Comparison of ENCODE assay signal across 11 cellular contexts in genomic region chr19:16258440-16258903, GRCh38.
DNase-seq lines count a peak whose midpoint lies in the region; ATAC-seq and TF ChIP-seq lines count a peak whose summit lies in the region.
"Had no signal": no experiment of that assay in that cellular context is flagged by ENCODE, and none has a peak within 500 bp of the region (broad histone marks: within the 10 kb centered on the region; RNA-seq: fewer than 3 reads in every experiment).

No MANE protein-coding gene starts in this region.

- H3K27me3 ChIP-seq in dorsolateral prefrontal cortex (no peaks in the 10 kb centered on the region), lung (ENCODE audit: control insufficient read depth, insufficient read depth) (no peaks in the 10 kb centered on the region), tibial artery (no peaks in the 10 kb centered on the region)

- H3K27ac ChIP-seq in dorsolateral prefrontal cortex, result peak overlapping the region in 51 of 59 donors; percentile 4 to 89 (median 72)
- peak overlapping the region; percentile 67 to 94 for H3K27ac ChIP-seq in lung (ENCODE audit: low read depth in 1 of 2, low read length in 1 of 2)
- peak overlapping the region; percentile 13 to 61 for H3K27ac ChIP-seq in tibial artery

- DNase-seq in NCI-H460 (ENCODE audit: extremely low read depth, low read depth), result peak; percentile 37
- DNase-seq in dorsolateral prefrontal cortex, result peak in 4 of 10 donors; percentile 26 to 49 (median 34)
- DNase-seq in lung (ENCODE audit: low spot score), result peak; percentile 64
- peak; percentile 74 to 84 for DNase-seq in tibial artery
- no peak for DNase-seq in NCI-H2029 (lab: John Stamatoyannopoulos, UW)
- no peak for DNase-seq in SIG-M5 treated with dmso at 0.1 percent for 504 hours (lab: John Stamatoyannopoulos, UW; ENCODE audit: unreplicated experiment)
- DNase-seq in stimulated activated CD4-positive, alpha-beta T cell treated with anti-CD3 and anti-CD28 coated beads, Interleukin-2, amount 100 ng/mL, for 48 hours, result no peak
- no peak for DNase-seq in cortex of kidney (lab: John Stamatoyannopoulos, UW)
- DNase-seq: activated T-cell treated with anti-CD3 and anti-CD28 coated beads, Interleukin-2, amount 50 U/mL, for 48 hours; DND-41; NCI-H446 treated with DMSO at 0.1 percent for 48 hours had no signal

- intact Hi-C loops in dorsolateral prefrontal cortex (cut with DNase I), result no loop called here
- intact Hi-C loops in tibial artery (cut with DNase I; ENCODE audit: low total_unique reads), result no loop called here

- H3K4me1 ChIP-seq in lung (ENCODE audit: control insufficient read depth in 2 of 2, insufficient read depth in 2 of 2, low read length in 2 of 2), result peaks cover 0 to 19% of the 10 kb centered on the region in 2 donors
- peaks cover 0 to 19% (median 12%) of the 10 kb centered on the region in 4 donors for H3K4me1 ChIP-seq in tibial artery

- H3K9me3 ChIP-seq in lung (ENCODE audit: control insufficient read depth in 2 of 2, insufficient read depth in 1 of 2, low read length in 1 of 2) (no peaks in the 10 kb centered on the region), tibial artery (no peaks in the 10 kb centered on the region)

- peak; percentile 71 for ATAC-seq in lung (ENCODE audit: insufficient read depth, low FRiP score)

- H3K4me3 ChIP-seq in dorsolateral prefrontal cortex (no peak overlapping the region), lung (no peak overlapping the region), tibial artery (no peak overlapping the region)

- TF ChIP-seq CTCF in dorsolateral prefrontal cortex (IDR thresholded peaks at IDR 0.05 in 54 of 56, conservative IDR thresholded peaks at IDR 0.05 in 2 of 56; ENCODE audit: low read depth in 1 of 56, partially characterized antibody in 56 of 56) (no peak), lung (IDR thresholded peaks at IDR 0.05; ENCODE audit: control extremely low read depth, extremely low read depth) (no peak), tibial artery (IDR thresholded peaks at IDR 0.05) (no peak)

- WGBS in lung, 2 donors, result 25 to 41% methylated on average over 18 of the region's 18 CpGs

- no peaks in the 10 kb centered on the region for H3K36me3 ChIP-seq in lung (ENCODE audit: control insufficient read depth in 2 of 2, insufficient read depth in 2 of 2, low read length in 2 of 2)
- H3K36me3 ChIP-seq in tibial artery, result no peaks in the 10 kb centered on the region

Comparison
In these comparisons a context has a peak if more than half of its experiments do, and no peak if none do; other contexts are left out.
1. DNase-seq: peak in NCI-H460 (single experiment), lung (single experiment) and tibial artery (2 of 2); none in NCI-H2029 (single experiment), SIG-M5 treated with dmso at 0.1 percent for 504 hours (single experiment), stimulated activated CD4-positive, alpha-beta T cell treated with anti-CD3 and anti-CD28 coated beads, Interleukin-2, amount 100 ng/mL, for 48 hours (0 of 2) and cortex of kidney (single experiment).
2. Peak in every context shown above with its lines, with median percentiles within 50 percentile points of each other: H3K27ac ChIP-seq.